36 cellular contexts compared by ENCODE assay signal in the genomic region with DNA sequence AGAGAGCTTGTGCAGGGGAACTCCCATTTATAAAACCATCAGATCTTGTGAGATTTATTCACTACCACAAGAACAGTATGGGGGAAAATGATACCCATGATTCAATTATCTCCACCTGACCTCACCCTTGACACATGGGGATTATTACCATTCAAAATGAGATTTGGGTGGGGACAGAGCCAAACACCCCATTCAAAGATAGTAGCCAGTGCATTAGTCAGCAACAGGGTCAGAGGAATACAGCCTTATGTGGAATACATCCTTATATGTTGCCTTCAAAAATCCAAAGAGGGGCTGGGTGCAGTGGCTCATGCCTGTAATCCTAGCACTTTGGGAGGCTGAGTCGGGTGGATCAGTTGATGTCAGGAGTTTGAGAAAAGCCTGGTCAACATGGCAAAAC.
"Had no signal": no experiment of that assay in that cellular context is flagged by ENCODE, and none has a peak within 500 bp of the region (broad histone marks: within the 10 kb centered on the region; RNA-seq: fewer than 3 reads in every experiment).

No MANE protein-coding gene starts in this region.

- H3K9me3 ChIP-seq: adrenal gland, ascending aorta, body of pancreas, breast epithelium had no signal

- H3K4me1 ChIP-seq: adrenal gland, ascending aorta, body of pancreas, breast epithelium had no signal

- H3K9me3 Mint-ChIP-seq: activated naive CD4-positive, alpha-beta T cell treated with anti-CD3 and anti-CD28 coated beads, Interleukin-2, amount 10 ng/mL, durations not matched to agents 7 days and 5 days; activated T-cell treated with anti-CD3 and anti-CD28 coated beads, Interleukin-2, amount 50 U/mL, for 24 hours; activated T-helper 1 cell treated with anti-CD3 and anti-CD28 coated beads, Interleukin-12 subunit alpha, Interleukin-12 subunit beta, Interleukin-2, Interleukin-4 antibody, amounts not matched to agents 30 ng/mL and 10 ng/mL and 1 ng/mL, durations not matched to agents 14 hours and 24 hours and 36 hours; activated T-helper 2 cell treated with anti-CD3 and anti-CD28 coated beads, Interferon-gamma antibody, Interleukin-2, Interleukin-4, amounts not matched to agents 10 μg/mL and 5 μg/mL and 100 μg/mL, durations not matched to agents 14 hours and 24 hours and 36 hours; central memory CD8-positive, alpha-beta T cell had no signal

- H3K4me3 ChIP-seq: adrenal gland, ascending aorta, body of pancreas, breast epithelium, cardiac muscle cell had no signal

- H3K27ac Mint-ChIP-seq: activated naive CD4-positive, alpha-beta T cell treated with anti-CD3 and anti-CD28 coated beads, Interleukin-2, amount 10 ng/mL, durations not matched to agents 7 days and 5 days; activated naive CD4-positive, alpha-beta T cell treated with anti-CD3 and anti-CD28 coated beads, Interleukin-2, amount 50 U/mL, for 24 hours; activated naive CD8-positive, alpha-beta T cell; activated naive CD8-positive, alpha-beta T cell treated with anti-CD3 and anti-CD28 coated beads for 36 hours; activated naive CD8-positive, alpha-beta T cell treated with anti-CD3 and anti-CD28 coated beads, Interleukin-2, amount 10 ng/mL, durations not matched to agents 7 days and 5 days; activated naive CD8-positive, alpha-beta T cell treated with anti-CD3 and anti-CD28 coated beads, Interleukin-2, amount 50 U/mL, for 24 hours; activated T-cell treated with anti-CD3 and anti-CD28 coated beads, Interleukin-2, amount 50 U/mL, for 24 hours; activated T-cell treated with anti-CD3 and anti-CD28 coated beads, Interleukin-2, amount 50 U/mL, for 72 hours; activated T-helper 1 cell treated with anti-CD3 and anti-CD28 coated beads, Interleukin-12 subunit alpha, Interleukin-12 subunit beta, Interleukin-2, Interleukin-4 antibody, amounts not matched to agents 30 ng/mL and 10 ng/mL and 1 ng/mL, durations not matched to agents 14 hours and 24 hours and 36 hours; activated T-helper 2 cell treated with anti-CD3 and anti-CD28 coated beads, Interferon-gamma antibody, Interleukin-2, Interleukin-4, amounts not matched to agents 10 μg/mL and 5 μg/mL and 100 μg/mL, durations not matched to agents 14 hours and 24 hours and 36 hours; brain had no signal

- DNase-seq: activated effector memory CD4-positive, alpha-beta T cell treated with anti-CD3 and anti-CD28 coated beads, Interleukin-2, amount 50 U/mL, for 16 hours; activated effector memory CD4-positive, alpha-beta T cell treated with Interleukin-2 at 50 U/mL for 16 hours; activated gamma-delta T cell; activated gamma-delta T cell treated with Interleukin-2 at 50 U/mL for 16 hours; activated naive CD4-positive, alpha-beta T cell; activated naive CD4-positive, alpha-beta T cell treated with anti-CD3 and anti-CD28 coated beads, Interleukin-2, amount 10 ng/mL, durations not matched to agents 7 days and 5 days; activated naive CD4-positive, alpha-beta T cell treated with anti-CD3 and anti-CD28 coated beads, Interleukin-2, amount 50 U/mL, for 16 hours; activated naive CD4-positive, alpha-beta T cell treated with Interleukin-2 at 50 U/mL for 16 hours; activated naive CD8-positive, alpha-beta T cell treated with anti-CD3 and anti-CD28 coated beads for 36 hours; activated naive CD8-positive, alpha-beta T cell treated with anti-CD3 and anti-CD28 coated beads, Interleukin-2, amount 10 ng/mL, durations not matched to agents 7 days and 5 days; activated naive CD8-positive, alpha-beta T cell treated with anti-CD3 and anti-CD28 coated beads, Interleukin-2, amount 50 U/mL, for 24 hours; activated T-cell treated with anti-CD3 and anti-CD28 coated beads for 4 hours; activated T-cell treated with anti-CD3 and anti-CD28 coated beads, Interleukin-2, amount 50 U/mL, for 1 hour; activated T-cell treated with anti-CD3 and anti-CD28 coated beads, Interleukin-2, amount 50 U/mL, for 24 hours; activated T-cell treated with anti-CD3 and anti-CD28 coated beads, Interleukin-2, amount 50 U/mL, for 4 hours; activated T-cell treated with anti-CD3 and anti-CD28 coated beads, Interleukin-2, amount 50 U/mL, for 48 hours; activated T-cell treated with anti-CD3 and anti-CD28 coated beads, Interleukin-2, amount 50 U/mL, for 72 hours; adrenal gland; amniotic stem cell; amygdala; anterior cingulate cortex; aorta; body of pancreas; brain microvascular endothelial cell; caudate nucleus; central memory CD4-positive, alpha-beta T cell; cerebellar nuclear complex had no signal

- H3K27me3 Mint-ChIP-seq: activated naive CD4-positive, alpha-beta T cell treated with anti-CD3 and anti-CD28 coated beads, Interleukin-2, amount 10 ng/mL, durations not matched to agents 7 days and 5 days; activated naive CD4-positive, alpha-beta T cell treated with anti-CD3 and anti-CD28 coated beads, Interleukin-2, amount 50 U/mL, for 24 hours; activated naive CD8-positive, alpha-beta T cell; activated naive CD8-positive, alpha-beta T cell treated with anti-CD3 and anti-CD28 coated beads for 36 hours; activated naive CD8-positive, alpha-beta T cell treated with anti-CD3 and anti-CD28 coated beads, Interleukin-2, amount 10 ng/mL, durations not matched to agents 7 days and 5 days; activated naive CD8-positive, alpha-beta T cell treated with anti-CD3 and anti-CD28 coated beads, Interleukin-2, amount 50 U/mL, for 24 hours; activated T-cell treated with anti-CD3 and anti-CD28 coated beads, Interleukin-2, amount 50 U/mL, for 24 hours; central memory CD8-positive, alpha-beta T cell had no signal

- H3K36me3 ChIP-seq: adrenal gland, ascending aorta, brain microvascular endothelial cell, breast epithelium, cardiac muscle cell had no signal

- H3K27me3 ChIP-seq: adrenal gland, ascending aorta, body of pancreas, brain microvascular endothelial cell, breast epithelium, cardiac muscle cell had no signal

- H3K4me1 Mint-ChIP-seq: activated naive CD4-positive, alpha-beta T cell treated with anti-CD3 and anti-CD28 coated beads, Interleukin-2, amount 10 ng/mL, durations not matched to agents 7 days and 5 days; activated naive CD4-positive, alpha-beta T cell treated with anti-CD3 and anti-CD28 coated beads, Interleukin-2, amount 50 U/mL, for 24 hours; activated naive CD8-positive, alpha-beta T cell treated with anti-CD3 and anti-CD28 coated beads for 36 hours; activated naive CD8-positive, alpha-beta T cell treated with anti-CD3 and anti-CD28 coated beads, Interleukin-2, amount 10 ng/mL, durations not matched to agents 7 days and 5 days; central memory CD8-positive, alpha-beta T cell had no signal

- ATAC-seq: activated naive CD8-positive, alpha-beta T cell treated with anti-CD3 and anti-CD28 coated beads, Interleukin-2, amount 50 U/mL, for 24 hours; activated T-cell treated with anti-CD3 and anti-CD28 coated beads, Interleukin-2, amount 50 U/mL, for 4 hours; activated T-cell treated with anti-CD3 and anti-CD28 coated beads, Interleukin-2, amount 50 U/mL, for 72 hours; body of pancreas had no signal

- H3K4me3 Mint-ChIP-seq: activated naive CD4-positive, alpha-beta T cell treated with anti-CD3 and anti-CD28 coated beads, Interleukin-2, amount 10 ng/mL, durations not matched to agents 7 days and 5 days; activated naive CD4-positive, alpha-beta T cell treated with anti-CD3 and anti-CD28 coated beads, Interleukin-2, amount 50 U/mL, for 24 hours; activated naive CD8-positive, alpha-beta T cell; activated naive CD8-positive, alpha-beta T cell treated with anti-CD3 and anti-CD28 coated beads for 36 hours; activated naive CD8-positive, alpha-beta T cell treated with anti-CD3 and anti-CD28 coated beads, Interleukin-2, amount 10 ng/mL, durations not matched to agents 7 days and 5 days; activated naive CD8-positive, alpha-beta T cell treated with anti-CD3 and anti-CD28 coated beads, Interleukin-2, amount 50 U/mL, for 24 hours; activated T-cell treated with anti-CD3 and anti-CD28 coated beads, Interleukin-2, amount 50 U/mL, for 24 hours; activated T-cell treated with anti-CD3 and anti-CD28 coated beads, Interleukin-2, amount 50 U/mL, for 4 hours; activated T-cell treated with anti-CD3 and anti-CD28 coated beads, Interleukin-2, amount 50 U/mL, for 72 hours; activated T-helper 1 cell treated with anti-CD3 and anti-CD28 coated beads, Interleukin-12 subunit alpha, Interleukin-12 subunit beta, Interleukin-2, Interleukin-4 antibody, amounts not matched to agents 30 ng/mL and 10 ng/mL and 1 ng/mL, durations not matched to agents 14 hours and 24 hours and 36 hours; brain; central memory CD8-positive, alpha-beta T cell had no signal

- H3K36me3 Mint-ChIP-seq: activated naive CD4-positive, alpha-beta T cell treated with anti-CD3 and anti-CD28 coated beads, Interleukin-2, amount 10 ng/mL, durations not matched to agents 7 days and 5 days; activated naive CD4-positive, alpha-beta T cell treated with anti-CD3 and anti-CD28 coated beads, Interleukin-2, amount 50 U/mL, for 24 hours; activated naive CD8-positive, alpha-beta T cell; activated naive CD8-positive, alpha-beta T cell treated with anti-CD3 and anti-CD28 coated beads, Interleukin-2, amount 10 ng/mL, durations not matched to agents 7 days and 5 days; brain had no signal

- H3K27ac ChIP-seq: adrenal gland, ascending aorta, body of pancreas, brain microvascular endothelial cell, breast epithelium, cardiac muscle cell had no signal
